ENCODE assay signal across 19 cellular contexts in the genomic region with DNA sequence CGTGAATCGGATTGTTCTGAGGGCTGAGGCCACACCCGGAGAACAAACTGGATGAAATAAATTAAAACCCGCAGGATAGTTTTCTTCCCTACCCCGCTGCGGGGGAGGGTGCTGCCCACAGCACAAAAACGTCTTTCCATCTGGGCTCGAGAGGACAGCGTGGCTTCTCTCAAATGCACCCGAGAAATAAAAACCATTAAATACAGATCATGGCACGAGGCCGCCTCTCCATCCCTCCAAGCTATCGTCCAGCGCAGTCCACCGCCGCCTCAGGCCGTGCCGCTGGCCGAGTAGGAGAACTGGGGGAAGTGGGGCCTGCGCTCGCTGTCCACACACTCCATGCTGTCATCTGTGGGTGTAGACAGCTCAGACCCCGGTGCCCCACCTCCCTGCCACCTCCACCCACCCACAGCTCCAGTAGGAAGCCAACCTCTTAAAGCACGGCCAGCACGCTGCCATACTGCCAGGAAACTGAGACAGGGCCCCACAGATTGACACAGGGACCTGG. TPM values are rescaled to one million over a fixed set of nuclear protein-coding genes. Genes with fewer than 3 reads are reported as not detected.
A peak's percentile ranks its signal among the peaks of the same experiment; 100 is the strongest.
DNase-seq lines count a peak whose midpoint lies in the region; ATAC-seq, FAIRE-seq and TF ChIP-seq lines count a peak whose summit lies in the region.
"Had no signal": no experiment of that assay in that cellular context is flagged by ENCODE, and none has a peak within 500 bp of the region (broad histone marks: within the 10 kb centered on the region; RNA-seq: fewer than 3 reads in every experiment).

No MANE protein-coding gene starts in this region.

- H2AFZ ChIP-seq in endothelial cell of umbilical vein (ENCODE audit: low read depth, low read length), result no peak overlapping the region

- H3K4me2 ChIP-seq in endothelial cell of umbilical vein (ENCODE audit: insufficient read depth, low read length), result no peak overlapping the region

- CTCF ChIA-PET in endothelial cell of umbilical vein (lab: Charles Lee), result interaction anchor here (0.8 to 3.8 kb wide), 8 partner anchors 11 to 198 kb away, joined by 3 to 117 read pairs (median 4); no protein-coding TSS in a partner anchor

- H3K4me3 Mint-ChIP-seq in activated naive CD8-positive, alpha-beta T cell, result no peak overlapping the region
- no peak overlapping the region for H3K4me3 Mint-ChIP-seq in activated naive CD8-positive, alpha-beta T cell treated with anti-CD3 and anti-CD28 coated beads for 36 hours
- no peak overlapping the region for H3K4me3 Mint-ChIP-seq in activated naive CD8-positive, alpha-beta T cell treated with anti-CD3 and anti-CD28 coated beads, Interleukin-2, amount 50 U/mL, for 24 hours
- no peak overlapping the region for H3K4me3 Mint-ChIP-seq in stimulated activated naive B cell treated with anti-CD40 and anti-IgM and Interleukin-4, amounts not matched to agents 10 μg/mL and 1 μg/mL and 100 μg/mL, for 72 hours
- H3K4me3 Mint-ChIP-seq: IgD-negative memory B cell had no signal

- H3K36me3 ChIP-seq in endothelial cell of umbilical vein (ENCODE audit: control insufficient read depth in 2 of 2, extremely low read depth in 1 of 2, insufficient read depth in 2 of 2, low read length in 2 of 2), result peaks cover 3 to 26% of the 10 kb centered on the region in 2 experiments
- peaks cover 35% of the 10 kb centered on the region for H3K36me3 ChIP-seq in BE2C

- H3K9ac ChIP-seq in endothelial cell of umbilical vein (replicated peaks; ENCODE audit: extremely low read depth, insufficient read depth, low read length), result no peak overlapping the region

- no peaks in the 10 kb centered on the region for H3K27me3 ChIP-seq in endothelial cell of umbilical vein (ENCODE audit: control insufficient read depth in 2 of 2, insufficient read depth in 2 of 2, low read length in 2 of 2)
- no peaks in the 10 kb centered on the region for H3K27me3 ChIP-seq in BE2C
- H3K27me3 ChIP-seq: BLaER1 treated with 17β-estradiol and CSF1 and Interleukin-3, amounts not matched to agents 10 nM and 100 nM had no signal

- DNase-seq in activated naive CD8-positive, alpha-beta T cell treated with anti-CD3 and anti-CD28 coated beads for 36 hours, result no peak
- no peak for DNase-seq in activated naive CD8-positive, alpha-beta T cell treated with anti-CD3 and anti-CD28 coated beads, Interleukin-2, amount 50 U/mL, for 24 hours
- DNase-seq in endothelial cell of umbilical vein (ENCODE audit: low read depth, low spot score) (no peak), BE2C (no peak), NCI-H2227 treated with DMSO at 0.1 percent for 48 hours (lab: John Stamatoyannopoulos, UW) (no peak)
- no peak for DNase-seq in stimulated activated naive B cell treated with anti-CD40 and anti-IgM and Interleukin-4, amounts not matched to agents 10 μg/mL and 1 μg/mL and 100 μg/mL, for 72 hours
- DNase-seq: GF-D8, GOT3, NCI-H1105 treated with DMSO at 0.1 percent for 48 hours, NCI-H1694 treated with DMSO at 0.1 percent for 48 hours, NCI-H2107, NCI-H526, SHP77 treated with DMSO at 0.1 percent for 48 hours had no signal

- H3K4me1 ChIP-seq in endothelial cell of umbilical vein (ENCODE audit: control insufficient read depth, extremely low read depth, insufficient read depth, low read length) (peaks cover 9% of the 10 kb centered on the region), BE2C (peaks cover 12% of the 10 kb centered on the region)

- TF ChIP-seq CTCF in endothelial cell of umbilical vein (IDR thresholded peaks at IDR 0.05; ENCODE audit: extremely low read depth in 1 of 2, insufficient read depth in 1 of 2, low read depth in 1 of 2, low read length in 2 of 2), result no peak
- no peak for TF ChIP-seq CTCF in BE2C (IDR thresholded peaks at IDR 0.05; ENCODE audit: low read depth, low read length)

- no peaks in the 10 kb centered on the region for H4K20me1 ChIP-seq in endothelial cell of umbilical vein (replicated peaks; ENCODE audit: control insufficient read depth, extremely low read depth, insufficient read depth, low read length)

- no peak for FAIRE-seq in endothelial cell of umbilical vein (lab: Jason Lieb, UNC)
- FAIRE-seq: A204.1, GM12892 had no signal

- ATAC-seq in activated naive CD8-positive, alpha-beta T cell treated with anti-CD3 and anti-CD28 coated beads, Interleukin-2, amount 50 U/mL, for 24 hours, result no peak
- no peak for ATAC-seq in stimulated activated naive B cell treated with anti-CD40 and anti-IgM and Interleukin-4, amounts not matched to agents 10 μg/mL and 1 μg/mL and 100 μg/mL, for 72 hours (replicated peaks)
- no peak for ATAC-seq in GM19455 (IDR thresholded peaks at IDR 0.05; ENCODE audit: unreplicated experiment)

- H3K4me3 ChIP-seq in endothelial cell of umbilical vein (replicated peaks in 1 of 3; ENCODE audit: insufficient read depth in 1 of 3, low read depth in 1 of 3, low read length in 3 of 3), result no peak overlapping the region
- H3K4me3 ChIP-seq in BE2C (ENCODE audit: low read depth, low read length), result no peak overlapping the region
- H3K4me3 ChIP-seq: BLaER1 treated with 17β-estradiol and CSF1 and Interleukin-3, amounts not matched to agents 10 nM and 100 nM had no signal

- no peaks in the 10 kb centered on the region for H3K9me3 Mint-ChIP-seq in activated naive CD8-positive, alpha-beta T cell (ENCODE audit: low read depth)
- peaks cover 3% of the 10 kb centered on the region for H3K9me3 Mint-ChIP-seq in activated naive CD8-positive, alpha-beta T cell treated with anti-CD3 and anti-CD28 coated beads for 36 hours
- no peaks in the 10 kb centered on the region for H3K9me3 Mint-ChIP-seq in activated naive CD8-positive, alpha-beta T cell treated with anti-CD3 and anti-CD28 coated beads, Interleukin-2, amount 50 U/mL, for 24 hours
- peaks cover 4 to 5% of the 10 kb centered on the region in 2 donors for H3K9me3 Mint-ChIP-seq in stimulated activated naive B cell treated with anti-CD40 and anti-IgM and Interleukin-4, amounts not matched to agents 10 μg/mL and 1 μg/mL and 100 μg/mL, for 72 hours
- H3K9me3 Mint-ChIP-seq: IgD-negative memory B cell had no signal

- intact Hi-C loops in endothelial cell of umbilical vein (cut with micrococcal nuclease), result no loop called here

- no peak overlapping the region for H3K27ac ChIP-seq in endothelial cell of umbilical vein (ENCODE audit: insufficient read depth, low read depth, low read length)

- peaks cover 4% of the 10 kb centered on the region for H3K4me1 Mint-ChIP-seq in activated naive CD8-positive, alpha-beta T cell (ENCODE audit: low read depth)
- peaks cover 9% of the 10 kb centered on the region for H3K4me1 Mint-ChIP-seq in activated naive CD8-positive, alpha-beta T cell treated with anti-CD3 and anti-CD28 coated beads for 36 hours
- peaks cover 16% of the 10 kb centered on the region for H3K4me1 Mint-ChIP-seq in activated naive CD8-positive, alpha-beta T cell treated with anti-CD3 and anti-CD28 coated beads, Interleukin-2, amount 50 U/mL, for 24 hours
- peaks cover 10 to 17% of the 10 kb centered on the region in 2 donors for H3K4me1 Mint-ChIP-seq in stimulated activated naive B cell treated with anti-CD40 and anti-IgM and Interleukin-4, amounts not matched to agents 10 μg/mL and 1 μg/mL and 100 μg/mL, for 72 hours

- H3K9me1 ChIP-seq in endothelial cell of umbilical vein (replicated peaks; ENCODE audit: control insufficient read depth, extremely low read depth, insufficient read depth, low read length), result no peaks in the 10 kb centered on the region

- H3K27ac Mint-ChIP-seq in activated naive CD8-positive, alpha-beta T cell, result peak overlapping the region; percentile 8
- no peak overlapping the region for H3K27ac Mint-ChIP-seq in activated naive CD8-positive, alpha-beta T cell treated with anti-CD3 and anti-CD28 coated beads for 36 hours
- peak overlapping the region; percentile 46 for H3K27ac Mint-ChIP-seq in activated naive CD8-positive, alpha-beta T cell treated with anti-CD3 and anti-CD28 coated beads, Interleukin-2, amount 50 U/mL, for 24 hours
- peak overlapping the region; percentile 65 for H3K27ac Mint-ChIP-seq in stimulated activated naive B cell treated with anti-CD40 and anti-IgM and Interleukin-4, amounts not matched to agents 10 μg/mL and 1 μg/mL and 100 μg/mL, for 72 hours
- H3K27ac Mint-ChIP-seq: IgD-negative memory B cell had no signal

- dilution Hi-C loops in endothelial cell of umbilical vein (cut with MboI; ENCODE audit: extremely low pct_ligation_motif_present, low sequenced_read_pairs), result no loop called here

- H3K9me3 ChIP-seq in endothelial cell of umbilical vein (replicated peaks; ENCODE audit: control insufficient read depth, insufficient read depth, low read length) (no peaks in the 10 kb centered on the region), BE2C (no peaks in the 10 kb centered on the region)

- TF ChIP-seq POLR2A in endothelial cell of umbilical vein (IDR thresholded peaks at IDR 0.05; ENCODE audit: low read depth, low read length), result no peak

- no peaks in the 10 kb centered on the region for H3K79me2 ChIP-seq in endothelial cell of umbilical vein (ENCODE audit: control insufficient read depth, insufficient read depth, low read length)

- BruUV-seq in endothelial cell of umbilical vein (replicated peaks; lab: Mats Ljungman, UMichigan), result TSS peak; percentile 73

- peaks cover 4% of the 10 kb centered on the region for H3K36me3 Mint-ChIP-seq in activated naive CD8-positive, alpha-beta T cell
- H3K36me3 Mint-ChIP-seq in activated naive CD8-positive, alpha-beta T cell treated with anti-CD3 and anti-CD28 coated beads for 36 hours, result peaks cover 25% of the 10 kb centered on the region
- peaks cover 26% of the 10 kb centered on the region for H3K36me3 Mint-ChIP-seq in activated naive CD8-positive, alpha-beta T cell treated with anti-CD3 and anti-CD28 coated beads, Interleukin-2, amount 50 U/mL, for 24 hours (ENCODE audit: low read depth)
- H3K36me3 Mint-ChIP-seq in stimulated activated naive B cell treated with anti-CD40 and anti-IgM and Interleukin-4, amounts not matched to agents 10 μg/mL and 1 μg/mL and 100 μg/mL, for 72 hours, result peaks cover 41 to 52% of the 10 kb centered on the region in 2 donors

- no peaks in the 10 kb centered on the region for H3K27me3 Mint-ChIP-seq in activated naive CD8-positive, alpha-beta T cell
- no peaks in the 10 kb centered on the region for H3K27me3 Mint-ChIP-seq in activated naive CD8-positive, alpha-beta T cell treated with anti-CD3 and anti-CD28 coated beads for 36 hours
- H3K27me3 Mint-ChIP-seq in activated naive CD8-positive, alpha-beta T cell treated with anti-CD3 and anti-CD28 coated beads, Interleukin-2, amount 50 U/mL, for 24 hours, result no peaks in the 10 kb centered on the region
- H3K27me3 Mint-ChIP-seq in stimulated activated naive B cell treated with anti-CD40 and anti-IgM and Interleukin-4, amounts not matched to agents 10 μg/mL and 1 μg/mL and 100 μg/mL, for 72 hours, result no peaks in the 10 kb centered on the region
- H3K27me3 Mint-ChIP-seq: IgD-negative memory B cell had no signal

- POLR2A ChIA-PET in endothelial cell of umbilical vein (lab: Charles Lee), result no interaction called here

RNA-seq across cellular contexts. Expression of a gene that starts 17.2 kb away (rescaled TPM):
- 100 to 1,000 TPM; 137 to 147 TPM for total RNA-seq in activated naive CD8-positive, alpha-beta T cell treated with anti-CD3 and anti-CD28 coated beads for 36 hours
- 92.7 and 101 TPM in 2 replicates for total RNA-seq in endothelial cell of umbilical vein
- 299 and 364 TPM in 2 replicates for polyA plus RNA-seq in endothelial cell of umbilical vein
- polyA plus RNA-seq in endothelial cell of umbilical vein (2011; cell fraction: cytosol; rRNA removed), result 142 and 221 TPM in 2 replicates
- 95.9 and 108 TPM in 2 replicates for polyA plus RNA-seq in endothelial cell of umbilical vein (2011; cell fraction: nucleus; rRNA removed)
- polyA plus RNA-seq in endothelial cell of umbilical vein (2012), result 63.8 and 64.6 TPM in 2 replicates
- 29.5 and 35.8 TPM in 2 replicates for polyA minus RNA-seq in endothelial cell of umbilical vein
- 107 TPM for polyA minus RNA-seq in endothelial cell of umbilical vein (2011; cell fraction: cytosol; rRNA and poly(A)+ RNA removed)
- 20.2 and 24.8 TPM in 2 replicates for polyA minus RNA-seq in endothelial cell of umbilical vein (2011; cell fraction: nucleus; rRNA and poly(A)+ RNA removed)
- 407 TPM for polyA plus RNA-seq in BE2C (2012; ENCODE audit: insufficient read depth, insufficient read length, low read depth)

RNA-seq across cellular contexts. Expression of a gene that starts 25.4 kb away (rescaled TPM):
- total RNA-seq in activated naive CD8-positive, alpha-beta T cell treated with anti-CD3 and anti-CD28 coated beads for 36 hours, result 100 to 1,000 TPM; 112 TPM
- 172 and 191 TPM in 2 replicates for total RNA-seq in endothelial cell of umbilical vein
- 177 and 186 TPM in 2 replicates for polyA plus RNA-seq in endothelial cell of umbilical vein
- 174 and 199 TPM in 2 replicates for polyA plus RNA-seq in endothelial cell of umbilical vein (2011; cell fraction: cytosol; rRNA removed)
- polyA plus RNA-seq in endothelial cell of umbilical vein (2011; cell fraction: nucleus; rRNA removed), result 309 and 317 TPM in 2 replicates
- 128 and 150 TPM in 2 replicates for polyA plus RNA-seq in endothelial cell of umbilical vein (2012)
- 156 and 177 TPM in 2 replicates for polyA minus RNA-seq in endothelial cell of umbilical vein
- 85.6 TPM for polyA minus RNA-seq in endothelial cell of umbilical vein (2011; cell fraction: cytosol; rRNA and poly(A)+ RNA removed)
- 52.5 and 66.6 TPM in 2 replicates for polyA minus RNA-seq in endothelial cell of umbilical vein (2011; cell fraction: nucleus; rRNA and poly(A)+ RNA removed)
- polyA plus RNA-seq in BE2C (2012; ENCODE audit: insufficient read depth, insufficient read length, low read depth), result 185 TPM

RNA-seq across cellular contexts. Expression of a gene that starts 30.8 kb away (rescaled TPM):
- total RNA-seq in activated naive CD8-positive, alpha-beta T cell treated with anti-CD3 and anti-CD28 coated beads for 36 hours, result 1 to 10 TPM; 1.1 to 1.4 TPM
- 3.8 and 4.0 TPM in 2 replicates for total RNA-seq in endothelial cell of umbilical vein
- 3.1 and 3.8 TPM in 2 replicates for polyA plus RNA-seq in endothelial cell of umbilical vein
- polyA plus RNA-seq in endothelial cell of umbilical vein (2011; cell fraction: cytosol; rRNA removed), result 1.8 and 2.4 TPM in 2 replicates
- 1.2 and 1.3 TPM in 2 replicates for polyA plus RNA-seq in endothelial cell of umbilical vein (2011; cell fraction: nucleus; rRNA removed)
- 2.0 and 2.6 TPM in 2 replicates for polyA plus RNA-seq in endothelial cell of umbilical vein (2012)
- polyA minus RNA-seq in endothelial cell of umbilical vein, result 3.2 and 5.6 TPM in 2 replicates
- polyA minus RNA-seq in endothelial cell of umbilical vein (2011; cell fraction: cytosol; rRNA and poly(A)+ RNA removed), result 2.8 TPM
- 1.8 and 2.3 TPM in 2 replicates for polyA minus RNA-seq in endothelial cell of umbilical vein (2011; cell fraction: nucleus; rRNA and poly(A)+ RNA removed)
- polyA plus RNA-seq in BE2C (2012; ENCODE audit: insufficient read depth, insufficient read length, low read depth), result 3.3 TPM

RNA-seq across cellular contexts. Expression of a gene that starts 46.1 kb away (rescaled TPM):
- total RNA-seq in activated naive CD8-positive, alpha-beta T cell treated with anti-CD3 and anti-CD28 coated beads for 36 hours, result 1 to 10 TPM in 1 of 2 experiments, under 1 TPM in 1; 0.87 to 1.7 TPM
- total RNA-seq in endothelial cell of umbilical vein, result 1.9 and 2.7 TPM in 2 replicates
- polyA plus RNA-seq in endothelial cell of umbilical vein, result 1.3 and 1.9 TPM in 2 replicates
- 1.5 and 1.6 TPM in 2 replicates for polyA plus RNA-seq in endothelial cell of umbilical vein (2011; cell fraction: cytosol; rRNA removed)
- polyA plus RNA-seq in endothelial cell of umbilical vein (2011; cell fraction: nucleus; rRNA removed), result 10.8 and 14.8 TPM in 2 replicates
- 1.2 and 2.1 TPM in 2 replicates for polyA plus RNA-seq in endothelial cell of umbilical vein (2012)
- polyA minus RNA-seq in endothelial cell of umbilical vein, result 1.0 and 2.0 TPM in 2 replicates
- polyA minus RNA-seq in endothelial cell of umbilical vein (2011; cell fraction: cytosol; rRNA and poly(A)+ RNA removed), result 6.2 TPM
- polyA minus RNA-seq in endothelial cell of umbilical vein (2011; cell fraction: nucleus; rRNA and poly(A)+ RNA removed), result 3.2 and 4.7 TPM in 2 replicates
- 1.5 TPM for polyA plus RNA-seq in BE2C (2012; ENCODE audit: insufficient read depth, insufficient read length, low read depth)
- polyA plus RNA-seq: IgD-negative memory B cell had no signal
